In genomic region chr2:68745006-68745405, GRCh38 we compare ENCODE assay signal across 13 cellular contexts. TPM values are rescaled to one million over a fixed set of nuclear protein-coding genes. Genes with fewer than 3 reads are reported as not detected.
A peak's percentile ranks its signal among the peaks of the same experiment; 100 is the strongest.
DNase-seq lines count a peak whose midpoint lies in the region; ATAC-seq and TF ChIP-seq lines count a peak whose summit lies in the region.
"Had no signal": no experiment of that assay in that cellular context is flagged by ENCODE, and none has a peak within 500 bp of the region (broad histone marks: within the 10 kb centered on the region; RNA-seq: fewer than 3 reads in every experiment).

No MANE protein-coding gene starts in this region.

- peaks cover 89% of the 10 kb centered on the region for H3K4me1 Mint-ChIP-seq in dendritic cell treated with granulocyte-macrophage colony-stimulating factor and Interleukin-4, amounts not matched to agents 40 ng/mL and 50 ng/mL, for 4 days (ENCODE audit: low read depth)
- H3K4me1 Mint-ChIP-seq in nephron progenitor cell = no peaks in the 10 kb centered on the region

- H3K4me2 ChIP-seq in OCI-LY7 (ENCODE audit: low read length) = no peak overlapping the region

- peak; percentile 24 for ATAC-seq in upper lobe of right lung

- no peaks in the 10 kb centered on the region for H3K36me3 ChIP-seq in upper lobe of right lung
- peaks cover 17% of the 10 kb centered on the region for H3K36me3 ChIP-seq in OCI-LY7 (ENCODE audit: insufficient read depth, low read length)
- H3K36me3 ChIP-seq: BE2C had no signal

- peak overlapping the region; percentile 61 for H3K4me3 Mint-ChIP-seq in dendritic cell treated with granulocyte-macrophage colony-stimulating factor and Interleukin-4, amounts not matched to agents 40 ng/mL and 50 ng/mL, for 4 days
- no peak overlapping the region for H3K4me3 Mint-ChIP-seq in nephron progenitor cell

- H3K27ac ChIP-seq in upper lobe of right lung (peak overlapping the region; percentile 7), OCI-LY7 (ENCODE audit: low read depth, low read length, poor library complexity, severe bottlenecking) (no peak overlapping the region)
- H3K27ac ChIP-seq: parathyroid adenoma had no signal

- H3K27me3 ChIP-seq in upper lobe of right lung = no peaks in the 10 kb centered on the region
- H3K27me3 ChIP-seq: BE2C had no signal

- H3K9me3 ChIP-seq in upper lobe of right lung (no peaks in the 10 kb centered on the region), OCI-LY7 (ENCODE audit: low read length) (no peaks in the 10 kb centered on the region)
- H3K9me3 ChIP-seq: BE2C had no signal

- peak overlapping the region; percentile 88 for H3K27ac Mint-ChIP-seq in dendritic cell treated with granulocyte-macrophage colony-stimulating factor and Interleukin-4, amounts not matched to agents 40 ng/mL and 50 ng/mL, for 4 days
- no peak overlapping the region for H3K27ac Mint-ChIP-seq in nephron progenitor cell

- H4K20me1 ChIP-seq in OCI-LY7 (ENCODE audit: insufficient read depth, low read length) = no peaks in the 10 kb centered on the region

- no peaks in the 10 kb centered on the region for H3K9me2 ChIP-seq in OCI-LY7 (ENCODE audit: insufficient read depth, low read length)

- H2AFZ ChIP-seq in OCI-LY7 (ENCODE audit: low read length) = no peak overlapping the region
- H2AFZ ChIP-seq: parathyroid adenoma had no signal

- H3K36me3 Mint-ChIP-seq in dendritic cell treated with granulocyte-macrophage colony-stimulating factor and Interleukin-4, amounts not matched to agents 40 ng/mL and 50 ng/mL, for 4 days (ENCODE audit: low read depth) = peaks cover 89% of the 10 kb centered on the region
- H3K36me3 Mint-ChIP-seq in nephron progenitor cell (ENCODE audit: low read depth) = no peaks in the 10 kb centered on the region

- no peaks in the 10 kb centered on the region for H3K9me3 Mint-ChIP-seq in dendritic cell treated with granulocyte-macrophage colony-stimulating factor and Interleukin-4, amounts not matched to agents 40 ng/mL and 50 ng/mL, for 4 days
- no peaks in the 10 kb centered on the region for H3K9me3 Mint-ChIP-seq in nephron progenitor cell

- H3K79me2 ChIP-seq in OCI-LY7 (ENCODE audit: insufficient read depth, low read depth, low read length) = peaks cover 56% of the 10 kb centered on the region; the same call in 1 of the 2 replicates
- H3K79me2 ChIP-seq: parathyroid adenoma had no signal

- no peaks in the 10 kb centered on the region for H3K27me3 Mint-ChIP-seq in dendritic cell treated with granulocyte-macrophage colony-stimulating factor and Interleukin-4, amounts not matched to agents 40 ng/mL and 50 ng/mL, for 4 days
- peaks cover 4% of the 10 kb centered on the region for H3K27me3 Mint-ChIP-seq in nephron progenitor cell (ENCODE audit: low read depth, poor library complexity)

- intact Hi-C loops in dendritic cell treated with granulocyte-macrophage colony-stimulating factor and Interleukin-4, amounts not matched to agents 40 ng/mL and 50 ng/mL, for 4 days (cut with micrococcal nuclease) = loop anchor here (10.0 kb wide), 1 partner anchor 280 kb away; the partner anchor contains the start of genes APLF and FBXO48
- intact Hi-C loops in upper lobe of right lung (cut with DNase I) = no loop called here
- intact Hi-C loops in OCI-LY7 (cut with micrococcal nuclease; ENCODE audit: unreplicated experiment) = no loop called here

- DNase-seq in stimulated activated CD4-positive, alpha-beta T cell treated with anti-CD3 and anti-CD28 coated beads, Interleukin-1b, Interleukin-23, amount 100 ng/mL, for 48 hours = peak; percentile 64
- DNase-seq in stimulated activated CD4-positive, alpha-beta T cell treated with anti-CD3 and anti-CD28 coated beads, Interleukin-12 subunit alpha, Interleukin-12 subunit beta, amount 100 ng/mL, for 4 hours = no peak
- peak; percentile 48 to 62 for DNase-seq in activated CD4-positive, alpha-beta T cell treated with anti-CD3 and anti-CD28 coated beads, Interleukin-2, amount 50 U/mL, for 48 hours
- DNase-seq in upper lobe of right lung = no peak
- DNase-seq in nephron progenitor cell = no peak
- DNase-seq in GDM1 (lab: John Stamatoyannopoulos, UW) = no peak
- DNase-seq in OCI-LY7 (ENCODE audit: low spot score) = no peak
- DNase-seq: BE2C, HCEC 1CT, SHP77 treated with DMSO at 0.1 percent for 48 hours had no signal

- POLR2A ChIA-PET in OCI-LY7 (lab: Charles Lee) = interaction anchor here (0.6 to 3.4 kb wide), 12 partner anchors 8 to 1346 kb away, joined by 3 to 18 read pairs (median 4); partner anchors contain the start of gene ARHGAP25

- CTCF ChIA-PET in OCI-LY7 (lab: Charles Lee; ENCODE audit: unreplicated experiment) = interaction anchor here (0.5 to 1.4 kb wide), 3 partner anchors 11 to 121 kb away, joined by 3 to 4 read pairs (median 3); no protein-coding TSS in a partner anchor

- TF ChIP-seq CTCF in upper lobe of right lung (IDR thresholded peaks at IDR 0.05) (no peak), nephron progenitor cell (IDR thresholded peaks at IDR 0.05) (no peak), OCI-LY7 (conservative IDR thresholded peaks at IDR 0.05; ENCODE audit: low read length) (no peak)

- H3K4me3 ChIP-seq in upper lobe of right lung (no peak overlapping the region), OCI-LY7 (ENCODE audit: low read depth, low read length, poor library complexity, severe bottlenecking) (no peak overlapping the region)

- H3K4me1 ChIP-seq in upper lobe of right lung (peaks cover 41% of the 10 kb centered on the region), OCI-LY7 (ENCODE audit: insufficient read depth, low read length, poor library complexity, severe bottlenecking) (peaks cover 79% of the 10 kb centered on the region)
- H3K4me1 ChIP-seq: BE2C, parathyroid adenoma had no signal

- BruUV-seq in OCI-LY7 (replicated peaks; lab: Mats Ljungman, UMichigan) = no TSS peak

RNA-seq across cellular contexts. Expression of gene ARHGAP25, which starts 10.4 kb away (rescaled TPM):
- total RNA-seq in upper lobe of right lung (31.8 TPM), OCI-LY7 (2022) (37.7 and 43.8 TPM in 2 replicates)
- total RNA-seq in OCI-LY7 (2014; rRNA removed; shearing (Covaris generic)) = 18.6 and 22.3 TPM in 2 replicates
- total RNA-seq: HT-29 had no signal

Comparison
In these comparisons a context has a peak if more than half of its experiments do, and no peak if none do; other contexts are left out.
1. DNase-seq: peak in stimulated activated CD4-positive, alpha-beta T cell treated with anti-CD3 and anti-CD28 coated beads, Interleukin-1b, Interleukin-23, amount 100 ng/mL, for 48 hours (single experiment) and activated CD4-positive, alpha-beta T cell treated with anti-CD3 and anti-CD28 coated beads, Interleukin-2, amount 50 U/mL, for 48 hours (2 of 2); none in stimulated activated CD4-positive, alpha-beta T cell treated with anti-CD3 and anti-CD28 coated beads, Interleukin-12 subunit alpha, Interleukin-12 subunit beta, amount 100 ng/mL, for 4 hours (single experiment), upper lobe of right lung (single experiment), nephron progenitor cell (single experiment), GDM1 (single experiment) and OCI-LY7 (single experiment).